In the genomic region with DNA sequence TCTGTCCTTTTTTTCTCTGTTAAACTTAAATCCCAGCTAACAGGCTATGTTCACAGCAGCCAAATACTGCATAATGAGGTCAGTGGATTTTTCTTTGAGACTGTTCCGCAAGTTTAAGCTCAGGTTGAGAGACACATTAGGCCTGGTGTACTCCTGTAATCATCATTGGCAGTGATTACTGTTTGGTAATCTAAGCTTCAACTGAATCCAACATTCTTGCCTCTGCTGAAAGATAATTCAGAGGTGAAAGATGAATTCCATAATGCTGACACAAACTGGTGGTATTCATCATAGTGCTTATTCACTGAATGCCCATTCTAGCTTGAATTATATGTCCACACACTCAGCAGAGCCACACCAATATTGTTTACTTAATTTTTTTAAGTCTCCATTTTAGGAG, we compare ENCODE assay signal across 1 cellular context.
A peak's percentile ranks its signal among the peaks of the same experiment; 100 is the strongest.
TF ChIP-seq lines count a peak whose summit lies in the region.

No MANE protein-coding gene starts in this region.

TF ChIP-seq in SK-N-SH, 30 proteins besides CTCF, POLR2A, EP300 and RAD21 (continued from another document):
- TF ChIP-seq, protein P1, sequence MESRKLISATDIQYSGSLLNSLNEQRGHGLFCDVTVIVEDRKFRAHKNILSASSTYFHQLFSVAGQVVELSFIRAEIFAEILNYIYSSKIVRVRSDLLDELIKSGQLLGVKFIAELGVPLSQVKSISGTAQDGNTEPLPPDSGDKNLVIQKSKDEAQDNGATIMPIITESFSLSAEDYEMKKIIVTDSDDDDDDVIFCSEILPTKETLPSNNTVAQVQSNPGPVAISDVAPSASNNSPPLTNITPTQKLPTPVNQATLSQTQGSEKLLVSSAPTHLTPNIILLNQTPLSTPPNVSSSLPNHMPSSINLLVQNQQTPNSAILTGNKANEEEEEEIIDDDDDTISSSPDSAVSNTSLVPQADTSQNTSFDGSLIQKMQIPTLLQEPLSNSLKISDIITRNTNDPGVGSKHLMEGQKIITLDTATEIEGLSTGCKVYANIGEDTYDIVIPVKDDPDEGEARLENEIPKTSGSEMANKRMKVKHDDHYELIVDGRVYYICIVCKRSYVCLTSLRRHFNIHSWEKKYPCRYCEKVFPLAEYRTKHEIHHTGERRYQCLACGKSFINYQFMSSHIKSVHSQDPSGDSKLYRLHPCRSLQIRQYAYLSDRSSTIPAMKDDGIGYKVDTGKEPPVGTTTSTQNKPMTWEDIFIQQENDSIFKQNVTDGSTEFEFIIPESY (IDR thresholded peaks at IDR 0.05; ENCODE audit: borderline replicate concordance, low read depth) = no peak
- TF ChIP-seq RCOR1 (IDR thresholded peaks at IDR 0.05; ENCODE audit: low read length) (no peak), NFIC (IDR thresholded peaks at IDR 0.05; ENCODE audit: borderline replicate concordance) (peak; percentile 89), FOXJ3 (CRISPR knock-in tag; IDR thresholded peaks at IDR 0.05) (no peak), CHD2 (IDR thresholded peaks at IDR 0.05; ENCODE audit: low read length, partially characterized antibody) (no peak), MEF2A (IDR thresholded peaks at IDR 0.05; ENCODE audit: borderline replicate concordance, low read depth) (no peak), RXRA (IDR thresholded peaks at IDR 0.05; ENCODE audit: borderline replicate concordance, low read depth) (peak; percentile 73; the same call in 1 of the 2 replicates)
- TF ChIP-seq, protein P2, sequence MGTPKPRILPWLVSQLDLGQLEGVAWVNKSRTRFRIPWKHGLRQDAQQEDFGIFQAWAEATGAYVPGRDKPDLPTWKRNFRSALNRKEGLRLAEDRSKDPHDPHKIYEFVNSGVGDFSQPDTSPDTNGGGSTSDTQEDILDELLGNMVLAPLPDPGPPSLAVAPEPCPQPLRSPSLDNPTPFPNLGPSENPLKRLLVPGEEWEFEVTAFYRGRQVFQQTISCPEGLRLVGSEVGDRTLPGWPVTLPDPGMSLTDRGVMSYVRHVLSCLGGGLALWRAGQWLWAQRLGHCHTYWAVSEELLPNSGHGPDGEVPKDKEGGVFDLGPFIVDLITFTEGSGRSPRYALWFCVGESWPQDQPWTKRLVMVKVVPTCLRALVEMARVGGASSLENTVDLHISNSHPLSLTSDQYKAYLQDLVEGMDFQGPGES (IDR thresholded peaks at IDR 0.05; ENCODE audit: low read depth, low read length) = no peak
- TF ChIP-seq, protein P3, sequence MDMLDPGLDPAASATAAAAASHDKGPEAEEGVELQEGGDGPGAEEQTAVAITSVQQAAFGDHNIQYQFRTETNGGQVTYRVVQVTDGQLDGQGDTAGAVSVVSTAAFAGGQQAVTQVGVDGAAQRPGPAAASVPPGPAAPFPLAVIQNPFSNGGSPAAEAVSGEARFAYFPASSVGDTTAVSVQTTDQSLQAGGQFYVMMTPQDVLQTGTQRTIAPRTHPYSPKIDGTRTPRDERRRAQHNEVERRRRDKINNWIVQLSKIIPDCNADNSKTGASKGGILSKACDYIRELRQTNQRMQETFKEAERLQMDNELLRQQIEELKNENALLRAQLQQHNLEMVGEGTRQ (IDR thresholded peaks at IDR 0.05; ENCODE audit: borderline replicate concordance, low read depth, low read length) = no peak
- TF ChIP-seq, protein P4, sequence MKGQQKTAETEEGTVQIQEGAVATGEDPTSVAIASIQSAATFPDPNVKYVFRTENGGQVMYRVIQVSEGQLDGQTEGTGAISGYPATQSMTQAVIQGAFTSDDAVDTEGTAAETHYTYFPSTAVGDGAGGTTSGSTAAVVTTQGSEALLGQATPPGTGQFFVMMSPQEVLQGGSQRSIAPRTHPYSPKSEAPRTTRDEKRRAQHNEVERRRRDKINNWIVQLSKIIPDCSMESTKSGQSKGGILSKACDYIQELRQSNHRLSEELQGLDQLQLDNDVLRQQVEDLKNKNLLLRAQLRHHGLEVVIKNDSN (IDR thresholded peaks at IDR 0.05; ENCODE audit: borderline replicate concordance, low read depth) = no peak
TF ChIP-seq in SK-N-SH: peak in this region for 10.
